Comparison of ENCODE assay signal across 13 cellular contexts in genomic region chr2:98559581-98559980, GRCh38. TPM values are rescaled to one million over a fixed set of nuclear protein-coding genes. Genes with fewer than 3 reads are reported as not detected.
DNase-seq lines count a peak whose midpoint lies in the region; ATAC-seq, FAIRE-seq and TF ChIP-seq lines count a peak whose summit lies in the region.
"Had no signal": no experiment of that assay in that cellular context is flagged by ENCODE, and none has a peak within 500 bp of the region (broad histone marks: within the 10 kb centered on the region; RNA-seq: fewer than 3 reads in every experiment).

No MANE protein-coding gene starts in this region.

- POLR2A ChIA-PET in naive thymus-derived CD8-positive, alpha-beta T cell (lab: Charles Lee), result interaction anchor here (1.2 kb wide), 1 partner anchor 9 kb away, joined by 5 read pairs; no protein-coding TSS in a partner anchor

- H3K4me3 ChIP-seq in astrocyte (ENCODE audit: insufficient read depth, low read depth, low read length), result no peak overlapping the region
- H3K4me3 ChIP-seq in pancreas, result no peak overlapping the region
- H3K4me3 ChIP-seq: right lobe of liver, tibial nerve had no signal

- FAIRE-seq in astrocyte (lab: Jason Lieb, UNC) (peak; percentile 23), pancreas (lab: Jason Lieb, UNC) (no peak)

- WGBS in pancreas, 2 donors, result 90 to 91% methylated on average over 3 of the region's 3 CpGs

- H3K4me1 Mint-ChIP-seq in HFFc6 (ENCODE audit: low read depth) (peaks cover 32% of the 10 kb centered on the region), astrocyte (ENCODE audit: low read depth, unreplicated experiment) (peaks cover 14% of the 10 kb centered on the region), glutamatergic neuron (ENCODE audit: low read depth, unreplicated experiment) (no peaks in the 10 kb centered on the region)
- peaks cover 28 to 53% (median 47%) of the 10 kb centered on the region in 4 donors for H3K4me1 Mint-ChIP-seq in naive thymus-derived CD8-positive, alpha-beta T cell

- H3K4me3 Mint-ChIP-seq in HFFc6 (peak overlapping the region; percentile 41), astrocyte (ENCODE audit: unreplicated experiment) (no peak overlapping the region), glutamatergic neuron (ENCODE audit: unreplicated experiment) (no peak overlapping the region)
- H3K4me3 Mint-ChIP-seq in naive thymus-derived CD8-positive, alpha-beta T cell, result peak overlapping the region in 2 of 10 donors; percentile 33 to 34
- H3K4me3 Mint-ChIP-seq: mesothelial cell of epicardium had no signal

- H3K79me2 ChIP-seq in astrocyte (ENCODE audit: insufficient read depth, low read length), result no peaks in the 10 kb centered on the region

- H3K36me3 Mint-ChIP-seq in HFFc6 (ENCODE audit: low read depth) (peaks cover 7% of the 10 kb centered on the region; the same call in 1 of the 2 replicates), astrocyte (ENCODE audit: low read depth, unreplicated experiment) (peaks cover 18% of the 10 kb centered on the region), glutamatergic neuron (ENCODE audit: unreplicated experiment) (peaks cover 8% of the 10 kb centered on the region)
- peaks cover 0 to 95% (median 13%) of the 10 kb centered on the region in 3 donors for H3K36me3 Mint-ChIP-seq in naive thymus-derived CD8-positive, alpha-beta T cell

- H3K4me1 ChIP-seq in astrocyte (ENCODE audit: insufficient read depth, low read length) (peaks cover 17% of the 10 kb centered on the region), pancreas (no peaks in the 10 kb centered on the region)
- H3K4me1 ChIP-seq: right lobe of liver had no signal

- TF ChIP-seq CTCF in HFFc6 (IDR thresholded peaks at IDR 0.05), result no peak
- TF ChIP-seq CTCF in astrocyte (IDR thresholded peaks at IDR 0.05; ENCODE audit: insufficient read depth, low read depth, low read length), result no peak
- no peak for TF ChIP-seq CTCF in pancreas (IDR thresholded peaks at IDR 0.05)
- no peak for TF ChIP-seq CTCF in glutamatergic neuron (IDR thresholded peaks at IDR 0.05; ENCODE audit: partially characterized antibody, unreplicated experiment)

- H3K27ac ChIP-seq in astrocyte (ENCODE audit: low read depth, low read length), result peak overlapping the region; percentile 54
- H3K27ac ChIP-seq in pancreas, result no peak overlapping the region
- H3K27ac ChIP-seq: right lobe of liver, RWPE1 had no signal

- H3K36me3 ChIP-seq in astrocyte (ENCODE audit: insufficient read depth, low read length) (peaks cover 2% of the 10 kb centered on the region), pancreas (peaks cover 0 to 6% (median 0%) of the 10 kb centered on the region in 3 donors)

- DNase-seq in EH (ENCODE audit: low read depth) (peak; percentile 31), HFFc6 (no peak), astrocyte (ENCODE audit: low read depth) (peak; percentile 6), pancreas (no peak), glutamatergic neuron (no peak)
- DNase-seq in naive thymus-derived CD8-positive, alpha-beta T cell, result no peak
- DNase-seq in stimulated activated CD8-positive, alpha-beta memory T cell treated with anti-CD3 and anti-CD28 coated beads, Interleukin-4, amount 100 ng/mL, for 48 hours, result no peak
- DNase-seq: Calu3, right lobe of liver had no signal

- no peaks in the 10 kb centered on the region for H3K9me3 Mint-ChIP-seq in HFFc6
- no peaks in the 10 kb centered on the region for H3K9me3 Mint-ChIP-seq in astrocyte (ENCODE audit: unreplicated experiment)
- H3K9me3 Mint-ChIP-seq in naive thymus-derived CD8-positive, alpha-beta T cell, result no peaks in the 10 kb centered on the region
- H3K9me3 Mint-ChIP-seq in glutamatergic neuron (ENCODE audit: unreplicated experiment), result no peaks in the 10 kb centered on the region
- H3K9me3 Mint-ChIP-seq: mesothelial cell of epicardium had no signal

- no peaks in the 10 kb centered on the region for H4K20me1 ChIP-seq in astrocyte (ENCODE audit: insufficient read depth, low read length)

- H2AFZ ChIP-seq in astrocyte (ENCODE audit: low read depth, low read length), result no peak overlapping the region

- H3K27me3 Mint-ChIP-seq in HFFc6 (ENCODE audit: insufficient read depth) (no peaks in the 10 kb centered on the region; the same call in 1 of the 2 replicates), astrocyte (ENCODE audit: low read depth, unreplicated experiment) (no peaks in the 10 kb centered on the region), glutamatergic neuron (ENCODE audit: unreplicated experiment) (peaks cover 7% of the 10 kb centered on the region)
- H3K27me3 Mint-ChIP-seq in naive thymus-derived CD8-positive, alpha-beta T cell, result no peaks in the 10 kb centered on the region

- no peak overlapping the region for H3K9ac ChIP-seq in astrocyte (ENCODE audit: low read length)

- peak overlapping the region; percentile 75 for H3K27ac Mint-ChIP-seq in HFFc6
- peak overlapping the region; percentile 4 for H3K27ac Mint-ChIP-seq in astrocyte (ENCODE audit: unreplicated experiment)
- peak overlapping the region; percentile 8 to 94 (median 80) for H3K27ac Mint-ChIP-seq in naive thymus-derived CD8-positive, alpha-beta T cell
- no peak overlapping the region for H3K27ac Mint-ChIP-seq in glutamatergic neuron (ENCODE audit: unreplicated experiment)
- H3K27ac Mint-ChIP-seq: mesothelial cell of epicardium had no signal

- H3K27me3 ChIP-seq in astrocyte (ENCODE audit: insufficient read depth, low read length) (no peaks in the 10 kb centered on the region), pancreas (no peaks in the 10 kb centered on the region)
- H3K27me3 ChIP-seq: right lobe of liver, tibial nerve had no signal

- no peaks in the 10 kb centered on the region for H3K9me3 ChIP-seq in astrocyte (ENCODE audit: insufficient read depth, low read depth, low read length)
- H3K9me3 ChIP-seq in pancreas, result no peaks in the 10 kb centered on the region
- H3K9me3 ChIP-seq: right lobe of liver, tibial nerve had no signal

- ATAC-seq in naive thymus-derived CD8-positive, alpha-beta T cell, result no peak
- ATAC-seq in GM19397 (IDR thresholded peaks at IDR 0.05; ENCODE audit: unreplicated experiment) (no peak), pancreas (no peak)
- ATAC-seq: right lobe of liver had no signal

- intact Hi-C loops in pancreas (cut with DNase I), result no loop called here

- H3K4me2 ChIP-seq in astrocyte (ENCODE audit: low read length), result peak overlapping the region; percentile 39

RNA-seq across cellular contexts. Expression of gene COA5, which starts 48.7 kb away (rescaled TPM):
- 10 to 100 TPM; 12.5 to 16.9 (median 15.7) TPM for total RNA-seq in HFFc6 (2021; fragmentation: NEBNext Ultra II Directional; extraction: Animal tissue kit (Norgen Biotek cat#: 25700))
- total RNA-seq in astrocyte, result 19.5 and 19.8 TPM in 2 replicates
- 10 to 100 TPM; 44.9 to 48.6 TPM for total RNA-seq in naive thymus-derived CD8-positive, alpha-beta T cell
- polyA plus RNA-seq in naive thymus-derived CD8-positive, alpha-beta T cell, result 10 to 100 TPM; 29.8 to 43.8 (median 42.4) TPM
- total RNA-seq in pancreas, result 10 to 100 TPM in 4 of 6 donors, 1 to 10 TPM in 2; 9.3 to 16.8 (median 10.6) TPM
- 10 to 100 TPM; 26.0 to 41.0 TPM for polyA plus RNA-seq in pancreas
- total RNA-seq in glutamatergic neuron (ENCODE audit: unreplicated experiment), result 29.6 TPM

RNA-seq across cellular contexts. Expression of gene UNC50, which starts 48.8 kb away (rescaled TPM):
- total RNA-seq in HFFc6 (2021; fragmentation: NEBNext Ultra II Directional; extraction: Animal tissue kit (Norgen Biotek cat#: 25700)), result 10 to 100 TPM; 38.3 to 43.2 (median 41.6) TPM
- total RNA-seq in astrocyte (26.8 and 31.3 TPM in 2 replicates), pancreas (10 to 100 TPM; 11.9 to 23.3 (median 15.1) TPM), glutamatergic neuron (ENCODE audit: unreplicated experiment) (43.0 TPM)
- total RNA-seq in naive thymus-derived CD8-positive, alpha-beta T cell, result 10 to 100 TPM; 41.3 to 45.1 TPM
- polyA plus RNA-seq in naive thymus-derived CD8-positive, alpha-beta T cell, result 10 to 100 TPM; 32.1 to 41.7 (median 36.3) TPM
- 10 to 100 TPM; 22.9 to 38.1 TPM for polyA plus RNA-seq in pancreas

Comparison
In these comparisons a context has a peak if more than half of its experiments do, and no peak if none do; other contexts are left out.
1. DNase-seq: peak in EH (single experiment) and astrocyte (single experiment); none in HFFc6 (single experiment), naive thymus-derived CD8-positive, alpha-beta T cell (0 of 10), pancreas (0 of 6), glutamatergic neuron (single experiment) and stimulated activated CD8-positive, alpha-beta memory T cell treated with anti-CD3 and anti-CD28 coated beads, Interleukin-4, amount 100 ng/mL, for 48 hours (single experiment).